Comparison of ENCODE assay signal across 1 cellular context in the genomic region with DNA sequence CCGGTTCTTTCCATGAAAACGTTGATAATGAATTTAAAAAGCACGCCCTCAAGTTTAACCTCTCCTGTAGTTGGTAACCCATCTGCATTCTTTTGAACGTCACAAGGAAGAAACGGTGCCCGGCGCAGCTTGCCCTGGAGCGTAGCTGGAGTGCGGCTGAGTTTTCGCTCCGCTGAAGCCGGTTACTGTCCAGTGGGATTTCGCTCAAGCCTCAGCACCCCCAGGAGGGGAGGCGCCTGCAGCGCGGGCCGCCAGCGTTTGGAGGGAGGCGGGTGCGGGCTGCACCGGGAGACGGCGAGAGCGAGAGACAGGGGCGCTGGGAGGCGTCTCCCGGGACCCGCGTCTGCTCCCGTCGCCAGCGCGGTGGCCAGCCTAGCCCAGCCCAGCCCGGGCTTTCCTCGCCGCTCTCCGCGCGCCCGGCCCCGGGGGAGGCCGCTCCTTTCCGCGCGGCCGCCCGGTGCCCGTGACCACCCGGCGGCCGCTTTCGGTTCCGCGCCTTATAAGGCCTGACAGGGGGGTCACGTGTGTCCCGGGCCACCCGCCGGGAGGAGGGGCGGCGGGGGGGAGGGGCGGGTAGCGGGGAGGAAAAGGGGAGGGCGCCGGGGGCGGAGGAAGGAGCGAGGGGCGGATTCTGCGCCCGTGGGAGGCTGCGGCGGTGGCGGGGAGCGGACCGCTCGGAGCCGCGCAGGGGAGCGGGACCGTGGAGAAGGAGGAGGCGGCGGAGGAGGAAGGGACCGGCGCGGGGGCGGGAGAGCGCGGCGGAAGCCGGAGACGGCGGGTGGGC.
A peak's percentile ranks its signal among the peaks of the same experiment; 100 is the strongest.
TF ChIP-seq lines count a peak whose summit lies in the region.

No MANE protein-coding gene starts in this region.

TF ChIP-seq in IMR-90, 13 proteins besides CTCF, POLR2A, EP300 and RAD21:
- TF ChIP-seq SMC3 (IDR thresholded peaks at IDR 0.05; ENCODE audit: low read depth, low read length) (peak; percentile 27; the same call in 1 of the 2 replicates), MAZ (IDR thresholded peaks at IDR 0.05; ENCODE audit: borderline replicate concordance, low read depth, low read length) (peak; percentile 82; the same call in 1 of the 2 replicates), RFX5 (IDR thresholded peaks at IDR 0.05; ENCODE audit: low read depth, low read length) (no peak), BHLHE40 (IDR thresholded peaks at IDR 0.05; ENCODE audit: low read depth, low read length) (peak; percentile 58), CHD1 (IDR thresholded peaks at IDR 0.05; ENCODE audit: low read depth, low read length) (no peak), MXI1 (IDR thresholded peaks at IDR 0.05; ENCODE audit: borderline replicate concordance, low read depth, low read length) (0 out of 2 replicates have a peak, but pooled peaks have one; percentile 33), MAFK (IDR thresholded peaks at IDR 0.05; ENCODE audit: low read depth, low read length) (no peak)
- TF ChIP-seq, protein P1, sequence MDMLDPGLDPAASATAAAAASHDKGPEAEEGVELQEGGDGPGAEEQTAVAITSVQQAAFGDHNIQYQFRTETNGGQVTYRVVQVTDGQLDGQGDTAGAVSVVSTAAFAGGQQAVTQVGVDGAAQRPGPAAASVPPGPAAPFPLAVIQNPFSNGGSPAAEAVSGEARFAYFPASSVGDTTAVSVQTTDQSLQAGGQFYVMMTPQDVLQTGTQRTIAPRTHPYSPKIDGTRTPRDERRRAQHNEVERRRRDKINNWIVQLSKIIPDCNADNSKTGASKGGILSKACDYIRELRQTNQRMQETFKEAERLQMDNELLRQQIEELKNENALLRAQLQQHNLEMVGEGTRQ (IDR thresholded peaks at IDR 0.05; ENCODE audit: low read depth, low read length), result peak; percentile 87
